ENCODE assay signal across 1 cellular context in the genomic region with DNA sequence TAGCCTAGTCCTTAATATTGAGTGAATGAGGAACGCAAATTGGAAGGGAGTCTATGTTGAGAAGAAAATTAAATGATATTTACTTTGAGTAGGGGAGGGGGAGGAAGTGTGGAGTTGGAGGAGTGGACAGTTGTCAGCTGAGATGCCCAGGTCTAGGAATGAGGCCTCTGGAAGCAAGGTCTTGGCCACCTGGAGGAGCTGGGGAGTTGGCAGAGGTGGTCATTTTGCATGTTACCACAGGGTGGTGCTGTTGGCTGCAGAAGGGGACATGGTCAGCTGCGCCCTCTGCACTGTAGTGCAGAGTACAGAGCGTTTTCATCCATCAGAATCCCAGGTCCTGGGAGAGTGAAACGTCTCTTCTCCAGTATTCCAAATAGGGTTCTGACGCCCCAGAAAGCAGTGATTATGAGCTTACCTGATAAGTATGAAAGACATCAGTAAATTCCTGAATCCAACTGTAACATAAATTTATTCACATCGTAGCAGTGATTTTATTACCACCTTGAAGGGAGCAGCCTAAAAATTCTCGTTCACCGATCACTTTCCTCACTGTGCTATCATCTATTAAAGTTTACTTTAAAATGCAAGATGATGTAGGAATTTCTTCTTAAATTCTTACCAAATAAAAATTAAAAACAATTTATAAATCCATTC.
TF ChIP-seq lines count a peak whose summit lies in the region.

No MANE protein-coding gene starts in this region.

TF ChIP-seq in HepG2, 621 proteins besides CTCF, POLR2A, EP300 and RAD21 (continued from another document and continues in another):
- TF ChIP-seq ASH2L (IDR thresholded peaks at IDR 0.05; ENCODE audit: insufficient read length, low read depth, low read length) (no peak), CHCHD3 (CRISPR knock-in tag; IDR thresholded peaks at IDR 0.05) (no peak), KDM5B (CRISPR knock-in tag; IDR thresholded peaks at IDR 0.05; ENCODE audit: borderline replicate concordance) (no peak), FOXP1 (IDR thresholded peaks at IDR 0.05) (no peak), FOXP1 (CRISPR knock-in tag; IDR thresholded peaks at IDR 0.05) (0 out of 2 replicates have a peak, but pooled peaks have one; percentile 27), NR2F2 (IDR thresholded peaks at IDR 0.05; ENCODE audit: borderline replicate concordance, low read depth) (no peak), GTF2F1 (IDR thresholded peaks at IDR 0.05; ENCODE audit: low read length) (no peak), ZFP36L2 (CRISPR knock-in tag; IDR thresholded peaks at IDR 0.05) (no peak), ZNF143 (CRISPR knock-in tag; IDR thresholded peaks at IDR 0.05) (no peak), NCOR1 (IDR thresholded peaks at IDR 0.05; ENCODE audit: borderline replicate concordance, low read length) (peak; percentile 96), IKZF4 (CRISPR knock-in tag; IDR thresholded peaks at IDR 0.05; ENCODE audit: borderline replicate concordance, low read depth, not compliant biosample characterization) (no peak), ATF7-NPFF (CRISPR knock-in tag; IDR thresholded peaks at IDR 0.05; ENCODE audit: low read depth) (no peak), ZNF589 (CRISPR knock-in tag; conservative IDR thresholded peaks at IDR 0.05) (no peak), SATB2 (CRISPR knock-in tag; IDR thresholded peaks at IDR 0.05) (no peak), ZNF205 (CRISPR knock-in tag; IDR thresholded peaks at IDR 0.05) (peak; percentile 70; the same call in 1 of the 2 replicates), NCOA5 (CRISPR knock-in tag; IDR thresholded peaks at IDR 0.05) (no peak), NFKB2 (CRISPR knock-in tag; IDR thresholded peaks at IDR 0.05; ENCODE audit: borderline replicate concordance) (no peak), HDAC6 (IDR thresholded peaks at IDR 0.05; ENCODE audit: low read depth, low read length) (no peak), ZNF543 (CRISPR knock-in tag; IDR thresholded peaks at IDR 0.05) (no peak), NR2F6 (IDR thresholded peaks at IDR 0.05) (no peak), NR2F6 (CRISPR knock-in tag; IDR thresholded peaks at IDR 0.05) (peak; percentile 46; the same call in 1 of the 2 replicates), NFYB (CRISPR knock-in tag; IDR thresholded peaks at IDR 0.05) (no peak), ZNF234 (CRISPR knock-in tag; conservative IDR thresholded peaks at IDR 0.05) (no peak), MTF2 (CRISPR knock-in tag; IDR thresholded peaks at IDR 0.05; ENCODE audit: borderline replicate concordance) (no peak), ZNF879 (CRISPR knock-in tag; IDR thresholded peaks at IDR 0.05) (no peak), TAF15 (IDR thresholded peaks at IDR 0.05; ENCODE audit: low read depth, low read length, poor library complexity, severe bottlenecking) (no peak), ZSCAN31 (CRISPR knock-in tag; IDR thresholded peaks at IDR 0.05; ENCODE audit: low read depth) (no peak), ZFP36L1 (CRISPR knock-in tag; IDR thresholded peaks at IDR 0.05) (no peak), ZNF660 (CRISPR knock-in tag; IDR thresholded peaks at IDR 0.05; ENCODE audit: borderline replicate concordance, low read depth) (no peak), PHB2 (IDR thresholded peaks at IDR 0.05; ENCODE audit: partially characterized antibody) (no peak), FOXA3 (CRISPR knock-in tag; IDR thresholded peaks at IDR 0.05) (peak; percentile 63; the same call in 1 of the 2 replicates), EZH2 (conservative IDR thresholded peaks at IDR 0.05; ENCODE audit: low read depth, low read length) (no peak), RBAK (CRISPR knock-in tag; IDR thresholded peaks at IDR 0.05) (no peak), ZFX (CRISPR knock-in tag; IDR thresholded peaks at IDR 0.05; ENCODE audit: low read depth) (peak; percentile 35; the same call in 1 of the 2 replicates), SALL2 (CRISPR knock-in tag; IDR thresholded peaks at IDR 0.05) (0 out of 2 replicates have a peak, but pooled peaks have one; percentile 29), PCBP1 (IDR thresholded peaks at IDR 0.05; ENCODE audit: borderline replicate concordance, low read depth, low read length) (no peak), MED1 (CRISPR knock-in tag; IDR thresholded peaks at IDR 0.05) (peak; percentile 38; the same call in 1 of the 2 replicates), ZNF441 (CRISPR knock-in tag; IDR thresholded peaks at IDR 0.05; ENCODE audit: borderline replicate concordance) (no peak), CREB1 (IDR thresholded peaks at IDR 0.05) (no peak), CREB1 (CRISPR knock-in tag; IDR thresholded peaks at IDR 0.05) (no peak), FOXA1 (IDR thresholded peaks at IDR 0.05) (no peak), FOXA1 (CRISPR knock-in tag; IDR thresholded peaks at IDR 0.05) (peak; percentile 69), ZNF232 (CRISPR knock-in tag; IDR thresholded peaks at IDR 0.05; ENCODE audit: borderline replicate concordance) (no peak), ZC3H13 (CRISPR knock-in tag; IDR thresholded peaks at IDR 0.05) (no peak), CCDC6 (CRISPR knock-in tag; IDR thresholded peaks at IDR 0.05) (no peak), BRCA1 (CRISPR knock-in tag; IDR thresholded peaks at IDR 0.05) (no peak), U2AF1 (optimal IDR thresholded peaks at IDR 0.05; ENCODE audit: low read depth, low read length) (no peak), CEBPB (IDR thresholded peaks at IDR 0.05; ENCODE audit: borderline replicate concordance, low read depth, low read length) (no peak), AHR (CRISPR knock-in tag; IDR thresholded peaks at IDR 0.05) (no peak), MTF1 (CRISPR knock-in tag; IDR thresholded peaks at IDR 0.05) (no peak), GATAD1 (CRISPR knock-in tag; IDR thresholded peaks at IDR 0.05) (no peak), ZFAT (CRISPR knock-in tag; conservative IDR thresholded peaks at IDR 0.05) (no peak), SOX6 (IDR thresholded peaks at IDR 0.05) (no peak), SOX6 (CRISPR knock-in tag; IDR thresholded peaks at IDR 0.05) (peak; percentile 47; the same call in 1 of the 2 replicates), REL (CRISPR knock-in tag; conservative IDR thresholded peaks at IDR 0.05) (no peak), IRX3 (CRISPR knock-in tag; IDR thresholded peaks at IDR 0.05; ENCODE audit: borderline replicate concordance, low read depth) (no peak), SAFB2 (CRISPR knock-in tag; IDR thresholded peaks at IDR 0.05; ENCODE audit: borderline replicate concordance, low read depth) (no peak), POLR2AphosphoS2 (IDR thresholded peaks at IDR 0.05; ENCODE audit: low read depth, low read length) (no peak)
- TF ChIP-seq, protein P1, sequence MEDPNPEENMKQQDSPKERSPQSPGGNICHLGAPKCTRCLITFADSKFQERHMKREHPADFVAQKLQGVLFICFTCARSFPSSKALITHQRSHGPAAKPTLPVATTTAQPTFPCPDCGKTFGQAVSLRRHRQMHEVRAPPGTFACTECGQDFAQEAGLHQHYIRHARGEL (CRISPR knock-in tag; IDR thresholded peaks at IDR 0.05), result no peak
- TF ChIP-seq, protein P2, sequence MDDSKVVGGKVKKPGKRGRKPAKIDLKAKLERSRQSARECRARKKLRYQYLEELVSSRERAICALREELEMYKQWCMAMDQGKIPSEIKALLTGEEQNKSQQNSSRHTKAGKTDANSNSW (CRISPR knock-in tag; IDR thresholded peaks at IDR 0.05; ENCODE audit: borderline replicate concordance), result no peak
- TF ChIP-seq, protein P3, sequence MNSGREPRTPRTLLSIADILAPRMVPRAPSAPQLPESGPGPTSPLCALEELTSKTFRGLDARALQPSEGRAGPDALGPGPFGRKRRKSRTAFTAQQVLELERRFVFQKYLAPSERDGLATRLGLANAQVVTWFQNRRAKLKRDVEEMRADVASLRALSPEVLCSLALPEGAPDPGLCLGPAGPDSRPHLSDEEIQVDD (CRISPR knock-in tag; IDR thresholded peaks at IDR 0.05; ENCODE audit: borderline replicate concordance), result no peak
- TF ChIP-seq, protein P4, sequence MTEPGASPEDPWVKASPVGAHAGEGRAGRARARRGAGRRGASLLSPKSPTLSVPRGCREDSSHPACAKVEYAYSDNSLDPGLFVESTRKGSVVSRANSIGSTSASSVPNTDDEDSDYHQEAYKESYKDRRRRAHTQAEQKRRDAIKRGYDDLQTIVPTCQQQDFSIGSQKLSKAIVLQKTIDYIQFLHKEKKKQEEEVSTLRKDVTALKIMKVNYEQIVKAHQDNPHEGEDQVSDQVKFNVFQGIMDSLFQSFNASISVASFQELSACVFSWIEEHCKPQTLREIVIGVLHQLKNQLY (CRISPR knock-in tag; IDR thresholded peaks at IDR 0.05), result no peak
- TF ChIP-seq, protein P5, sequence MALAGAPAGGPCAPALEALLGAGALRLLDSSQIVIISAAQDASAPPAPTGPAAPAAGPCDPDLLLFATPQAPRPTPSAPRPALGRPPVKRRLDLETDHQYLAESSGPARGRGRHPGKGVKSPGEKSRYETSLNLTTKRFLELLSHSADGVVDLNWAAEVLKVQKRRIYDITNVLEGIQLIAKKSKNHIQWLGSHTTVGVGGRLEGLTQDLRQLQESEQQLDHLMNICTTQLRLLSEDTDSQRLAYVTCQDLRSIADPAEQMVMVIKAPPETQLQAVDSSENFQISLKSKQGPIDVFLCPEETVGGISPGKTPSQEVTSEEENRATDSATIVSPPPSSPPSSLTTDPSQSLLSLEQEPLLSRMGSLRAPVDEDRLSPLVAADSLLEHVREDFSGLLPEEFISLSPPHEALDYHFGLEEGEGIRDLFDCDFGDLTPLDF (CRISPR knock-in tag; IDR thresholded peaks at IDR 0.05), result no peak
- TF ChIP-seq, protein P6, sequence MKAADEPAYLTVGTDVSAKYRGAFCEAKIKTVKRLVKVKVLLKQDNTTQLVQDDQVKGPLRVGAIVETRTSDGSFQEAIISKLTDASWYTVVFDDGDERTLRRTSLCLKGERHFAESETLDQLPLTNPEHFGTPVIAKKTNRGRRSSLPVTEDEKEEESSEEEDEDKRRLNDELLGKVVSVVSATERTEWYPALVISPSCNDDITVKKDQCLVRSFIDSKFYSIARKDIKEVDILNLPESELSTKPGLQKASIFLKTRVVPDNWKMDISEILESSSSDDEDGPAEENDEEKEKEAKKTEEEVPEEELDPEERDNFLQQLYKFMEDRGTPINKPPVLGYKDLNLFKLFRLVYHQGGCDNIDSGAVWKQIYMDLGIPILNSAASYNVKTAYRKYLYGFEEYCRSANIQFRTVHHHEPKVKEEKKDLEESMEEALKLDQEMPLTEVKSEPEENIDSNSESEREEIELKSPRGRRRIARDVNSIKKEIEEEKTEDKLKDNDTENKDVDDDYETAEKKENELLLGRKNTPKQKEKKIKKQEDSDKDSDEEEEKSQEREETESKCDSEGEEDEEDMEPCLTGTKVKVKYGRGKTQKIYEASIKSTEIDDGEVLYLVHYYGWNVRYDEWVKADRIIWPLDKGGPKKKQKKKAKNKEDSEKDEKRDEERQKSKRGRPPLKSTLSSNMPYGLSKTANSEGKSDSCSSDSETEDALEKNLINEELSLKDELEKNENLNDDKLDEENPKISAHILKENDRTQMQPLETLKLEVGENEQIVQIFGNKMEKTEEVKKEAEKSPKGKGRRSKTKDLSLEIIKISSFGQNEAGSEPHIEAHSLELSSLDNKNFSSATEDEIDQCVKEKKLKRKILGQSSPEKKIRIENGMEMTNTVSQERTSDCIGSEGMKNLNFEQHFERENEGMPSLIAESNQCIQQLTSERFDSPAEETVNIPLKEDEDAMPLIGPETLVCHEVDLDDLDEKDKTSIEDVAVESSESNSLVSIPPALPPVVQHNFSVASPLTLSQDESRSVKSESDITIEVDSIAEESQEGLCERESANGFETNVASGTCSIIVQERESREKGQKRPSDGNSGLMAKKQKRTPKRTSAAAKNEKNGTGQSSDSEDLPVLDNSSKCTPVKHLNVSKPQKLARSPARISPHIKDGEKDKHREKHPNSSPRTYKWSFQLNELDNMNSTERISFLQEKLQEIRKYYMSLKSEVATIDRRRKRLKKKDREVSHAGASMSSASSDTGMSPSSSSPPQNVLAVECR (CRISPR knock-in tag; IDR thresholded peaks at IDR 0.05; ENCODE audit: borderline replicate concordance), result peak; percentile 56; the same call in 1 of the 2 replicates
- TF ChIP-seq, protein P7, sequence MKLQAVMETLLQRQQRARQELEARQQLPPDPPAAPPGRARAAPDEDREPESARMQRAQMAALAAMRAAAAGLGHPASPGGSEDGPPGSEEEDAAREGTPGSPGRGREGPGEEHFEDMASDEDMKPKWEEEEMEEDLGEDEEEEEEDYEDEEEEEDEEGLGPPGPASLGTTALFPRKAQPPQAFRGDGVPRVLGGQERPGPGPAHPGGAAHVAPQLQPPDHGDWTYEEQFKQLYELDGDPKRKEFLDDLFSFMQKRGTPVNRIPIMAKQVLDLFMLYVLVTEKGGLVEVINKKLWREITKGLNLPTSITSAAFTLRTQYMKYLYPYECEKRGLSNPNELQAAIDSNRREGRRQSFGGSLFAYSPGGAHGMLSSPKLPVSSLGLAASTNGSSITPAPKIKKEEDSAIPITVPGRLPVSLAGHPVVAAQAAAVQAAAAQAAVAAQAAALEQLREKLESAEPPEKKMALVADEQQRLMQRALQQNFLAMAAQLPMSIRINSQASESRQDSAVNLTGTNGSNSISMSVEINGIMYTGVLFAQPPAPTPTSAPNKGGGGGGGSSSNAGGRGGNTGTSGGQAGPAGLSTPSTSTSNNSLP (IDR thresholded peaks at IDR 0.05; ENCODE audit: low read depth, low read length), result no peak
- TF ChIP-seq, protein P8, sequence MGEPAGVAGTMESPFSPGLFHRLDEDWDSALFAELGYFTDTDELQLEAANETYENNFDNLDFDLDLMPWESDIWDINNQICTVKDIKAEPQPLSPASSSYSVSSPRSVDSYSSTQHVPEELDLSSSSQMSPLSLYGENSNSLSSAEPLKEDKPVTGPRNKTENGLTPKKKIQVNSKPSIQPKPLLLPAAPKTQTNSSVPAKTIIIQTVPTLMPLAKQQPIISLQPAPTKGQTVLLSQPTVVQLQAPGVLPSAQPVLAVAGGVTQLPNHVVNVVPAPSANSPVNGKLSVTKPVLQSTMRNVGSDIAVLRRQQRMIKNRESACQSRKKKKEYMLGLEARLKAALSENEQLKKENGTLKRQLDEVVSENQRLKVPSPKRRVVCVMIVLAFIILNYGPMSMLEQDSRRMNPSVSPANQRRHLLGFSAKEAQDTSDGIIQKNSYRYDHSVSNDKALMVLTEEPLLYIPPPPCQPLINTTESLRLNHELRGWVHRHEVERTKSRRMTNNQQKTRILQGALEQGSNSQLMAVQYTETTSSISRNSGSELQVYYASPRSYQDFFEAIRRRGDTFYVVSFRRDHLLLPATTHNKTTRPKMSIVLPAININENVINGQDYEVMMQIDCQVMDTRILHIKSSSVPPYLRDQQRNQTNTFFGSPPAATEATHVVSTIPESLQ (CRISPR knock-in tag; conservative IDR thresholded peaks at IDR 0.05), result 0 out of 2 replicates have a peak, but pooled peaks have one; percentile 49
